8 cellular contexts compared by ENCODE assay signal in the genomic region with DNA sequence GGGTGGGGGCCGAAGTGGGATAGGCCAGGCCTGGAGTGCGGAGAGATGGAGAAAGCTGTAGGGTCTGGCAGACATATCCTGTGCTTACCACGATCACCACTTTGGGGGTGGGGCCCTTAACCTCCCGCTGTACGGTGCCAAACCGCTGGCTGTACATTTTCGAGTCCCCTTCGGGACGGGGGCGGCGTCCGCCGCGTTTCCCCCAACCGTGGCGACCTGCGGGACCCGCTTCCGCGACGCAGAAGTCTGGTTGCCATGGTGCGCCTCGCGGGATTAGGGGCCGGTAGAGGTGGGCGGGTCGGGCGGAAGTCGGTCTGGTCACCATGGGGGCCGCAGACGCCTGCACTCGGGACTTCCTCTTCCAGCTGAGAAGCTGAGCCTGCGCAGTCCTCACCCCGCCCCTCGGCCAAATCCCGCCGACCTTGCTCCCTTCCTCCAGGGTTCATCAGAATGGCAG. TPM values are rescaled to one million over a fixed set of nuclear protein-coding genes. Genes with fewer than 3 reads are reported as not detected.
DNase-seq lines count a peak whose midpoint lies in the region; ATAC-seq and TF ChIP-seq lines count a peak whose summit lies in the region.

A gene with protein sequence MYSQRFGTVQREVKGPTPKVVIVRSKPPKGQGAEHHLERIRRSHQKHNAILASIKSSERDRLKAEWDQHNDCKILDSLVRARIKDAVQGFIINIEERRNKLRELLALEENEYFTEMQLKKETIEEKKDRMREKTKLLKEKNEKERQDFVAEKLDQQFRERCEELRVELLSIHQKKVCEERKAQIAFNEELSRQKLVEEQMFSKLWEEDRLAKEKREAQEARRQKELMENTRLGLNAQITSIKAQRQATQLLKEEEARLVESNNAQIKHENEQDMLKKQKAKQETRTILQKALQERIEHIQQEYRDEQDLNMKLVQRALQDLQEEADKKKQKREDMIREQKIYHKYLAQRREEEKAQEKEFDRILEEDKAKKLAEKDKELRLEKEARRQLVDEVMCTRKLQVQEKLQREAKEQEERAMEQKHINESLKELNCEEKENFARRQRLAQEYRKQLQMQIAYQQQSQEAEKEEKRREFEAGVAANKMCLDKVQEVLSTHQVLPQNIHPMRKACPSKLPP (minus strand): TSS at position 248 of the 457 bp plus-strand sequence. CDS start 91 bp downstream, at position 157.

- H3K27me3 Mint-ChIP-seq in CD14-positive monocyte (ENCODE audit: low read depth in 3 of 3), result peaks cover 1 to 10% (median 7%) of the 10 kb centered on the region in 3 donors
- H3K27me3 Mint-ChIP-seq in activated CD4-positive, alpha-beta memory T cell treated with anti-CD3 and anti-CD28 coated beads for 36 hours, result no peaks in the 10 kb centered on the region

- no peak within 1 kb of the TSS for H3K27ac ChIP-seq in lung (ENCODE audit: low read depth in 1 of 2, low read length in 1 of 2)

- peaks cover 0 to 2% of the 10 kb centered on the region in 2 donors for H3K4me1 ChIP-seq in lung (ENCODE audit: control insufficient read depth in 2 of 2, insufficient read depth in 2 of 2, low read length in 2 of 2)

- TF ChIP-seq CTCF in CD14-positive monocyte (IDR thresholded peaks at IDR 0.05) (no peak), lung (IDR thresholded peaks at IDR 0.05; ENCODE audit: control extremely low read depth, extremely low read depth) (no peak)

- H3K36me3 ChIP-seq in lung (ENCODE audit: control insufficient read depth in 2 of 2, insufficient read depth in 2 of 2, low read length in 2 of 2), result peaks cover 3 to 11% of the 10 kb centered on the region in 2 donors

- peak within 1 kb of the TSS; percentile 85 to 94 for H3K4me3 Mint-ChIP-seq in CD14-positive monocyte
- H3K4me3 Mint-ChIP-seq in activated CD4-positive, alpha-beta memory T cell treated with anti-CD3 and anti-CD28 coated beads for 36 hours, result peak within 1 kb of the TSS; percentile 79

- POLR2A ChIA-PET in activated CD4-positive, alpha-beta memory T cell treated with anti-CD3 and anti-CD28 coated beads for 36 hours (lab: Charles Lee), result interaction anchor here (1.5 kb wide), 1 partner anchor 15 kb away, joined by 9 read pairs; a partner anchor contains a TSS

- peak within 1 kb of the TSS; percentile 89 for H3K4me3 ChIP-seq in lung

- CTCF ChIA-PET in activated CD4-positive, alpha-beta memory T cell treated with anti-CD3 and anti-CD28 coated beads for 36 hours (lab: Charles Lee), result interaction anchor here (0.7 to 2.3 kb wide), 5 partner anchors 14 to 91 kb away, joined by 3 to 8 read pairs (median 4); a partner anchor contains a TSS

- peak within 1 kb of the TSS in 6 of 7 donors; percentile 50 to 84 (median 80) for H3K27ac Mint-ChIP-seq in CD14-positive monocyte
- peak within 1 kb of the TSS; percentile 43 for H3K27ac Mint-ChIP-seq in activated CD4-positive, alpha-beta memory T cell treated with anti-CD3 and anti-CD28 coated beads for 36 hours

- peak; percentile 85 for DNase-seq in CD14-positive monocyte (ENCODE audit: low spot score)
- peak; percentile 87 for DNase-seq in NCI-H748 treated with DMSO at 0.1 percent for 48 hours (lab: John Stamatoyannopoulos, UW)
- DNase-seq in activated CD4-positive, alpha-beta memory T cell treated with anti-CD3 and anti-CD28 coated beads for 36 hours, result peak; percentile 93
- DNase-seq in effector CD4-positive, alpha-beta T cell, result peak; percentile 71
- peak; percentile 93 for DNase-seq in lung (ENCODE audit: low spot score)
- DNase-seq in stimulated activated CD4-positive, alpha-beta T cell treated with anti-CD3 and anti-CD28 coated beads, Interleukin-4, amount 100 ng/mL, for 48 hours (ENCODE audit: low read depth in 2 of 2), result peak; percentile 72 to 85

- ATAC-seq in GM19351 (IDR thresholded peaks at IDR 0.05; ENCODE audit: unreplicated experiment) (peak; percentile 78), HG03469 (IDR thresholded peaks at IDR 0.05; ENCODE audit: unreplicated experiment) (peak; percentile 57), lung (ENCODE audit: insufficient read depth, low FRiP score) (peak; percentile 93)

- H3K27me3 ChIP-seq in lung (ENCODE audit: control insufficient read depth, insufficient read depth), result no peaks in the 10 kb centered on the region

- peaks cover 20 to 21% of the 10 kb centered on the region in 2 donors for H3K36me3 Mint-ChIP-seq in CD14-positive monocyte
- H3K36me3 Mint-ChIP-seq in activated CD4-positive, alpha-beta memory T cell treated with anti-CD3 and anti-CD28 coated beads for 36 hours, result peaks cover 10% of the 10 kb centered on the region

- H3K4me1 Mint-ChIP-seq in CD14-positive monocyte, result peaks cover 23% of the 10 kb centered on the region
- H3K4me1 Mint-ChIP-seq in activated CD4-positive, alpha-beta memory T cell treated with anti-CD3 and anti-CD28 coated beads for 36 hours (ENCODE audit: low read depth), result peaks cover 18% of the 10 kb centered on the region

- WGBS in lung, 2 donors, result 0 to 1% methylated on average over 37 of the region's 37 CpGs

- H3K9me3 ChIP-seq in lung (ENCODE audit: control insufficient read depth in 2 of 2, insufficient read depth in 1 of 2, low read length in 1 of 2), result no peaks in the 10 kb centered on the region

- no peaks in the 10 kb centered on the region for H3K9me3 Mint-ChIP-seq in CD14-positive monocyte
- no peaks in the 10 kb centered on the region for H3K9me3 Mint-ChIP-seq in activated CD4-positive, alpha-beta memory T cell treated with anti-CD3 and anti-CD28 coated beads for 36 hours

- intact Hi-C loops in CD14-positive monocyte (cut with micrococcal nuclease), result loop anchor here in 1 of 2 donors (5.0 kb wide), 3 partner anchors 41 to 111 kb away; a partner anchor contains a TSS
- intact Hi-C loops in activated CD4-positive, alpha-beta memory T cell treated with anti-CD3 and anti-CD28 coated beads for 36 hours (cut with micrococcal nuclease), result loop anchor here (1.0 to 5.0 kb wide), 5 partner anchors 15 to 109 kb away; a partner anchor contains a TSS

RNA-seq across cellular contexts. Expression of the gene that starts here (rescaled TPM):
- polyA plus RNA-seq in CD14-positive monocyte, result under 1 TPM in 1 of 2 donors, not detected in 1; 0.14 TPM
- total RNA-seq in activated CD4-positive, alpha-beta memory T cell treated with anti-CD3 and anti-CD28 coated beads for 36 hours, result under 1 TPM; 0.26 to 0.48 TPM
- total RNA-seq in lung, result 1 to 10 TPM; 5.3 to 7.1 TPM
- 1 to 10 TPM; 5.0 to 5.8 TPM for polyA plus RNA-seq in lung

Comparison
In these comparisons a context has a peak if more than half of its experiments do, and no peak if none do; other contexts are left out.
1. RNA of the gene that starts here (total RNA-seq): 5.3 to 7.1 TPM in lung; 0.26 to 0.48 TPM in activated CD4-positive, alpha-beta memory T cell treated with anti-CD3 and anti-CD28 coated beads for 36 hours; every median in the first group is over 4 times any median in the second.
2. RNA of the gene that starts here (polyA plus RNA-seq): 5.0 to 5.8 TPM in lung; 0.14 TPM in CD14-positive monocyte; every median in the first group is over 4 times any median in the second.
3. Peak in DNase-seq in CD14-positive monocyte; RNA of the gene not detected or under 1 TPM.
4. Peak in DNase-seq in activated CD4-positive, alpha-beta memory T cell treated with anti-CD3 and anti-CD28 coated beads for 36 hours; RNA of the gene not detected or under 1 TPM.
5. Peak in every context shown above with its lines, with median percentiles within 50 percentile points of each other: DNase-seq and ATAC-seq.